Comparison of ENCODE assay signal across 8 cellular contexts in the genomic region with DNA sequence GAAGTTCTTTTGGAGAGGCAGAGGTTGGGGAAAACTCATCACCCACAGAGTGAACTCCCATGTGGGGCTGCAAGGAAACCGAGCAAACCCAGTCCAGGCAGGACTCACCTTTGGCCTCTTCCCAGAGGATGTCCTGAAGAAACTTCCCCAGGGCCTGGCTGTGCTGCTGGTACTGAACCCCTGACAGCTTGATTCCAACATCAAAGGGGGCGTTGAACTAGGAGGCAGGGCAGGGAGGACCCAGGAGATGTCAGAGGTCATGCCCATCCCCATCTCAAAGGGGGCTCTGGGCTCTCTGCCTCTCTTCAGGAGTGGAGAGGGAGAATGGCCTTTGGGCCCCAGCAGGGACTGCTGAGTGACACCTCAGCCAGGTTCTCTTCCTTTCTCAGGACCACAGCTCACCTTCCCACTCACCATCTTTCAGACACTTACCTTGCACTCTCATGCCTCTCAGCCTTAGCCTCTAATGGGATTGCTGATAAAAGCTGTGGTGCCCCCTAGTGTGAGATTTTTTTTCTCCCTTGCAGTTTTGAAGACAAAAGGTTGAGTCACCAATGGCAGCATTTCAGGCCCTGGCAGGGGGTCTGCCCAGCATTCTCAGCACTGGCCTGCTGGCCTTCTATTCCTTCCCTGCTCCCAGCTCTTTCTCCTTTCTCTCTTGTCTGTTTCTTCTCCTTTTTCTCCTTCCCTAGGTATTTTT. TPM values are rescaled to one million over a fixed set of nuclear protein-coding genes. Genes with fewer than 3 reads are reported as not detected.
A peak's percentile ranks its signal among the peaks of the same experiment; 100 is the strongest.
DNase-seq lines count a peak whose midpoint lies in the region; ATAC-seq and TF ChIP-seq lines count a peak whose summit lies in the region.

No MANE protein-coding gene starts in this region.

- POLR2A ChIA-PET in CD8-positive, alpha-beta memory T cell (lab: Charles Lee), result no interaction called here
- POLR2A ChIA-PET in activated CD4-positive, alpha-beta memory T cell treated with anti-CD3 and anti-CD28 coated beads for 36 hours (lab: Charles Lee), result interaction anchor here (1.7 kb wide), 1 partner anchor 24 kb away, joined by 6 read pairs; no protein-coding TSS in a partner anchor

- H3K9ac ChIP-seq in HUES48 (ENCODE audit: low read depth, low read length), result no peak overlapping the region

- H3K27ac ChIP-seq in CD8-positive, alpha-beta memory T cell (ENCODE audit: low read depth, low read length), result no peak overlapping the region
- peak overlapping the region; percentile 82 for H3K27ac ChIP-seq in HUES48 (ENCODE audit: low read depth, low read length)

- peak overlapping the region; percentile 17 to 66 (median 51) for H3K27ac Mint-ChIP-seq in CD8-positive, alpha-beta memory T cell
- H3K27ac Mint-ChIP-seq in activated CD4-positive, alpha-beta memory T cell treated with anti-CD3 and anti-CD28 coated beads for 36 hours, result peak overlapping the region; percentile 18
- H3K27ac Mint-ChIP-seq in mesothelial cell of epicardium, result no peak overlapping the region

- H3K4me1 Mint-ChIP-seq in CD8-positive, alpha-beta memory T cell, result peaks cover 24 to 45% (median 24%) of the 10 kb centered on the region in 3 donors
- H3K4me1 Mint-ChIP-seq in activated CD4-positive, alpha-beta memory T cell treated with anti-CD3 and anti-CD28 coated beads for 36 hours (ENCODE audit: low read depth), result peaks cover 45% of the 10 kb centered on the region
- no peaks in the 10 kb centered on the region for H3K4me1 Mint-ChIP-seq in mesothelial cell of epicardium

- no peak for ATAC-seq in HG02642 (IDR thresholded peaks at IDR 0.05; ENCODE audit: poor library complexity, unreplicated experiment)

- H3K27me3 ChIP-seq in CD8-positive, alpha-beta memory T cell (ENCODE audit: insufficient read depth, low read length, poor library complexity, severe bottlenecking), result no peaks in the 10 kb centered on the region
- H3K27me3 ChIP-seq in HUES48 (ENCODE audit: control insufficient read depth, insufficient read depth, low read length), result no peaks in the 10 kb centered on the region

- H3K27me3 Mint-ChIP-seq in CD8-positive, alpha-beta memory T cell, result no peaks in the 10 kb centered on the region
- H3K27me3 Mint-ChIP-seq in activated CD4-positive, alpha-beta memory T cell treated with anti-CD3 and anti-CD28 coated beads for 36 hours, result no peaks in the 10 kb centered on the region
- no peaks in the 10 kb centered on the region for H3K27me3 Mint-ChIP-seq in mesothelial cell of epicardium (ENCODE audit: low read depth)

- no peaks in the 10 kb centered on the region for H3K9me3 Mint-ChIP-seq in CD8-positive, alpha-beta memory T cell
- H3K9me3 Mint-ChIP-seq in activated CD4-positive, alpha-beta memory T cell treated with anti-CD3 and anti-CD28 coated beads for 36 hours, result no peaks in the 10 kb centered on the region
- H3K9me3 Mint-ChIP-seq in mesothelial cell of epicardium, result no peaks in the 10 kb centered on the region

- intact Hi-C loops in activated CD4-positive, alpha-beta memory T cell treated with anti-CD3 and anti-CD28 coated beads for 36 hours (cut with micrococcal nuclease), result no loop called here

- peak in 2 of 5 donors; percentile 43 to 53 for DNase-seq in CD8-positive, alpha-beta memory T cell
- DNase-seq in activated CD4-positive, alpha-beta memory T cell treated with anti-CD3 and anti-CD28 coated beads for 36 hours, result peak; percentile 43
- peak; percentile 33 to 53 for DNase-seq in hippocampal formation (lab: John Stamatoyannopoulos, UW)
- peak; percentile 74 for DNase-seq in ureter (ENCODE audit: low spot score)
- DNase-seq in mesothelial cell of epicardium (ENCODE audit: low spot score in 2 of 2, unreplicated experiment in 2 of 2), result no peak
- no peak for DNase-seq in NCI-H510A (lab: John Stamatoyannopoulos, UW)

- no peaks in the 10 kb centered on the region for H3K9me3 ChIP-seq in CD8-positive, alpha-beta memory T cell (ENCODE audit: low read length)
- H3K9me3 ChIP-seq in HUES48 (ENCODE audit: control insufficient read depth, insufficient read depth, low read length), result no peaks in the 10 kb centered on the region

- H3K4me3 ChIP-seq in CD8-positive, alpha-beta memory T cell (ENCODE audit: low read length), result no peak overlapping the region
- H3K4me3 ChIP-seq in HUES48 (ENCODE audit: low read depth, low read length), result no peak overlapping the region

- H3K4me3 Mint-ChIP-seq in CD8-positive, alpha-beta memory T cell, result no peak overlapping the region
- no peak overlapping the region for H3K4me3 Mint-ChIP-seq in activated CD4-positive, alpha-beta memory T cell treated with anti-CD3 and anti-CD28 coated beads for 36 hours
- H3K4me3 Mint-ChIP-seq in mesothelial cell of epicardium, result no peak overlapping the region

- peaks cover 20% of the 10 kb centered on the region for H3K36me3 ChIP-seq in CD8-positive, alpha-beta memory T cell (ENCODE audit: insufficient read depth, low read length)
- peaks cover 47% of the 10 kb centered on the region for H3K36me3 ChIP-seq in HUES48 (ENCODE audit: control insufficient read depth, insufficient read depth, low read length)

- TF ChIP-seq CTCF in mesothelial cell of epicardium (IDR thresholded peaks at IDR 0.05; ENCODE audit: unreplicated experiment), result no peak

- peaks cover 0 to 71% (median 5%) of the 10 kb centered on the region in 3 donors for H3K36me3 Mint-ChIP-seq in CD8-positive, alpha-beta memory T cell
- peaks cover 29% of the 10 kb centered on the region for H3K36me3 Mint-ChIP-seq in activated CD4-positive, alpha-beta memory T cell treated with anti-CD3 and anti-CD28 coated beads for 36 hours
- peaks cover 6% of the 10 kb centered on the region for H3K36me3 Mint-ChIP-seq in mesothelial cell of epicardium

- H3K4me1 ChIP-seq in CD8-positive, alpha-beta memory T cell (ENCODE audit: insufficient read depth, low read length), result peaks cover 15% of the 10 kb centered on the region
- peaks cover 9% of the 10 kb centered on the region for H3K4me1 ChIP-seq in HUES48 (ENCODE audit: control insufficient read depth, insufficient read depth, low read length)

- CTCF ChIA-PET in CD8-positive, alpha-beta memory T cell (lab: Charles Lee), result interaction anchor here (0.7 to 2.7 kb wide), 4 partner anchors 32 to 355 kb away, joined by 3 to 13 read pairs (median 3); a partner anchor contains a TSS
- CTCF ChIA-PET in activated CD4-positive, alpha-beta memory T cell treated with anti-CD3 and anti-CD28 coated beads for 36 hours (lab: Charles Lee), result interaction anchor here (0.7 to 5.2 kb wide), 9 partner anchors 13 to 441 kb away, joined by 3 to 29 read pairs (median 3); a partner anchor contains a TSS

RNA-seq across cellular contexts. Expression of a gene that starts 6.0 kb away (rescaled TPM):
- total RNA-seq in CD8-positive, alpha-beta memory T cell, result under 1 TPM in 1 of 2 experiments, not detected in 1; 0.69 TPM
- polyA plus RNA-seq in CD8-positive, alpha-beta memory T cell, result 0.16 TPM
- total RNA-seq in activated CD4-positive, alpha-beta memory T cell treated with anti-CD3 and anti-CD28 coated beads for 36 hours, result under 1 TPM in 1 of 2 experiments, not detected in 1; 0.73 TPM
- 0.81 TPM for total RNA-seq in ureter
- 0.73 to 1.9 TPM (median 0.96 TPM) in 3 replicates for total RNA-seq in mesothelial cell of epicardium

RNA-seq across cellular contexts. Expression of a gene that starts 34.2 kb away (rescaled TPM):
- 100 to 1,000 TPM; 110 TPM for total RNA-seq in CD8-positive, alpha-beta memory T cell
- polyA plus RNA-seq in CD8-positive, alpha-beta memory T cell, result 134 TPM
- total RNA-seq in activated CD4-positive, alpha-beta memory T cell treated with anti-CD3 and anti-CD28 coated beads for 36 hours, result 10 to 100 TPM; 95.3 to 95.6 TPM
- total RNA-seq in ureter, result 82.9 TPM
- 138 to 146 TPM (median 138 TPM) in 3 replicates for total RNA-seq in mesothelial cell of epicardium

RNA-seq across cellular contexts. Expression of a gene that starts 38.5 kb away (rescaled TPM):
- 10 to 100 TPM; 57.6 to 60.0 TPM for total RNA-seq in CD8-positive, alpha-beta memory T cell
- 23.3 TPM for polyA plus RNA-seq in CD8-positive, alpha-beta memory T cell
- total RNA-seq in activated CD4-positive, alpha-beta memory T cell treated with anti-CD3 and anti-CD28 coated beads for 36 hours, result 10 to 100 TPM; 36.9 to 39.4 TPM
- 37.8 TPM for total RNA-seq in ureter
- total RNA-seq in mesothelial cell of epicardium, result 38.7 to 40.6 TPM (median 40.2 TPM) in 3 replicates

Comparison
In these comparisons a context has a peak if more than half of its experiments do, and no peak if none do; other contexts are left out.
1. DNase-seq: peak in activated CD4-positive, alpha-beta memory T cell treated with anti-CD3 and anti-CD28 coated beads for 36 hours (single experiment), hippocampal formation (2 of 2) and ureter (single experiment); none in mesothelial cell of epicardium (0 of 2) and NCI-H510A (single experiment).